Comparison of ENCODE assay signal across 16 cellular contexts in genomic region chr5:32158679-32158975, GRCh38.
"Had no signal": no experiment of that assay in that cellular context is flagged by ENCODE, and none has a peak within 500 bp of the region (broad histone marks: within the 10 kb centered on the region; RNA-seq: fewer than 3 reads in every experiment).

No MANE protein-coding gene starts in this region.

- H3K4me1 ChIP-seq: uterus had no signal

- H3K27me3 ChIP-seq: hepatocyte, neutrophil, right atrium auricular region, uterus had no signal

- H3K36me3 ChIP-seq: right atrium auricular region, uterus had no signal

- DNase-seq: effector CD4-positive, alpha-beta T cell; foreskin melanocyte; head of caudate nucleus; naive thymus-derived CD4-positive, alpha-beta T cell; nephron progenitor cell; small intestine; stimulated activated CD4-positive, alpha-beta T cell treated with anti-CD3 and anti-CD28 coated beads, Interleukin-12 subunit alpha, Interleukin-12 subunit beta, amount 100 ng/mL, for 4 hours; stimulated activated naive CD4-positive, alpha-beta T cell; uterus had no signal

- H3K27me3 Mint-ChIP-seq: naive thymus-derived CD4-positive, alpha-beta T cell; type B pancreatic cell had no signal

- H3K9me3 ChIP-seq: neutrophil, right atrium auricular region, uterus had no signal

- H3K4me2 ChIP-seq: hepatocyte had no signal

- H3K9me3 Mint-ChIP-seq: naive thymus-derived CD4-positive, alpha-beta T cell; type B pancreatic cell had no signal

- H3K27ac ChIP-seq: hepatocyte, neutrophil, right atrium auricular region, uterus had no signal

- H3K4me1 Mint-ChIP-seq: nephron progenitor cell had no signal

- FAIRE-seq: endothelial cell of umbilical vein, small intestine had no signal

- H3K4me3 Mint-ChIP-seq: endodermal cell, nephron progenitor cell, type B pancreatic cell had no signal

- H3K4me3 ChIP-seq: hepatocyte, lung, right atrium auricular region, uterus had no signal

- H3K27ac Mint-ChIP-seq: endodermal cell; naive thymus-derived CD4-positive, alpha-beta T cell; nephron progenitor cell; type B pancreatic cell had no signal

- H2AFZ ChIP-seq: hepatocyte had no signal
